26 cellular contexts compared by ENCODE assay signal in genomic region chr20:58685988-58686387, GRCh38. TPM values are rescaled to one million over a fixed set of nuclear protein-coding genes. Genes with fewer than 3 reads are reported as not detected.
DNase-seq lines count a peak whose midpoint lies in the region; ATAC-seq, FAIRE-seq and TF ChIP-seq lines count a peak whose summit lies in the region.
"Had no signal": no experiment of that assay in that cellular context is flagged by ENCODE, and none has a peak within 500 bp of the region (broad histone marks: within the 10 kb centered on the region; RNA-seq: fewer than 3 reads in every experiment).

No MANE protein-coding gene starts in this region.

- no peak for FAIRE-seq in HepG2 (lab: Jason Lieb, UNC)
- FAIRE-seq: A549, D721Med, GM12891, GM18507 had no signal

- POLR2A ChIA-PET in HepG2 (lab: Yijun Ruan, JAX): no interaction called here

- H4K8ac ChIP-seq in mesenchymal stem cell (ENCODE audit: low read length): no peak overlapping the region

- no peaks in the 10 kb centered on the region for H4K20me1 ChIP-seq in HepG2 (ENCODE audit: insufficient read depth, low read length)
- H4K20me1 ChIP-seq: BLaER1 treated with 17β-estradiol and CSF1 and Interleukin-3, amounts not matched to agents 10 nM and 100 nM had no signal

- no peak overlapping the region for H2BK120ac ChIP-seq in mesenchymal stem cell (ENCODE audit: low read depth, low read length)

- CTCF ChIA-PET in HepG2 (lab: Yijun Ruan, JAX; ENCODE audit: low intra/inter-chr PET ratio, low total read pairs): no interaction called here

- no TSS peak for BruUV-seq in HepG2 (replicated peaks; lab: Mats Ljungman, UMichigan)

- in situ Hi-C loops in HepG2 (cut with HindIII; ENCODE audit: extremely low pct_ligation_motif_present, low pct_unique_long_range_greater_than_20kb): no loop called here

- peaks cover 6% of the 10 kb centered on the region for H3K79me1 ChIP-seq in mesenchymal stem cell (replicated peaks; ENCODE audit: low read length, poor library complexity, severe bottlenecking)

- H2AK5ac ChIP-seq in mesenchymal stem cell (ENCODE audit: low read length, severe bottlenecking): peak overlapping the region; percentile 36

- TF ChIP-seq POLR2A in HepG2 (IDR thresholded peaks at IDR 0.05; ENCODE audit: insufficient read depth in 1 of 2, low read depth in 2 of 2, low read length in 2 of 2) (no peak), right lobe of liver (IDR thresholded peaks at IDR 0.05) (no peak)

- H3K27ac Mint-ChIP-seq in activated T-helper 17 cell treated with anti-CD3 and anti-CD28 coated beads, Interleukin-2, amount 50 U/mL, for 72 hours: peak overlapping the region; percentile 2
- H3K27ac Mint-ChIP-seq: CD4-positive, alpha-beta T cell had no signal

- H3K4me3 ChIP-seq in HepG2 (replicated peaks in 1 of 3; ENCODE audit: insufficient read depth in 1 of 3, low read depth in 2 of 3, low read length in 3 of 3) (no peak overlapping the region), right lobe of liver (no peak overlapping the region), mesenchymal stem cell (ENCODE audit: insufficient read depth in 1 of 2, low read depth in 1 of 2, low read length in 2 of 2) (no peak overlapping the region)
- H3K4me3 ChIP-seq: A549; BLaER1 treated with 17β-estradiol and CSF1 and Interleukin-3, amounts not matched to agents 10 nM and 100 nM had no signal

- H4K91ac ChIP-seq in mesenchymal stem cell (ENCODE audit: low read length): no peak overlapping the region

- H3K27me3 ChIP-seq in HepG2 (ENCODE audit: control insufficient read depth in 1 of 2, insufficient read depth in 2 of 2, low read length in 2 of 2) (no peaks in the 10 kb centered on the region; a peak in 1 of 5 replicates), right lobe of liver (no peaks in the 10 kb centered on the region), mesenchymal stem cell (ENCODE audit: control insufficient read depth in 1 of 2, insufficient read depth in 1 of 2, low read length in 2 of 2) (no peaks in the 10 kb centered on the region)
- H3K27me3 ChIP-seq: BE2C; BLaER1 treated with 17β-estradiol and CSF1 and Interleukin-3, amounts not matched to agents 10 nM and 100 nM had no signal

- H3K4me1 Mint-ChIP-seq in activated T-helper 17 cell treated with anti-CD3 and anti-CD28 coated beads, Interleukin-2, amount 50 U/mL, for 72 hours: peaks cover 5% of the 10 kb centered on the region

- H2BK12ac ChIP-seq in mesenchymal stem cell (ENCODE audit: low read length in 2 of 2): no peak overlapping the region

- H2BK15ac ChIP-seq in mesenchymal stem cell (ENCODE audit: low read depth, poor library complexity, severe bottlenecking): no peak overlapping the region

- TF ChIP-seq EP300 in HepG2 (IDR thresholded peaks at IDR 0.05; ENCODE audit: low read depth in 2 of 2, low read length in 2 of 2): no peak
- TF ChIP-seq EP300 in HepG2 (CRISPR knock-in tag; IDR thresholded peaks at IDR 0.05; ENCODE audit: borderline replicate concordance): no peak

- H3K4me3 Mint-ChIP-seq in activated T-helper 17 cell treated with anti-CD3 and anti-CD28 coated beads, Interleukin-2, amount 50 U/mL, for 72 hours: no peak overlapping the region
- H3K4me3 Mint-ChIP-seq: CD14-positive monocyte; CD4-positive, alpha-beta T cell had no signal

- H3K23ac ChIP-seq in mesenchymal stem cell (ENCODE audit: low read length in 2 of 2): no peak overlapping the region

- H3K36me3 ChIP-seq in HepG2 (replicated peaks in 1 of 2; ENCODE audit: control insufficient read depth in 1 of 2, insufficient read depth in 2 of 2, low read length in 2 of 2) (peaks cover 0 to 7% of the 10 kb centered on the region in 2 experiments; a peak in 4 of 5 replicates), right lobe of liver (no peaks in the 10 kb centered on the region), mesenchymal stem cell (ENCODE audit: control insufficient read depth in 1 of 2, insufficient read depth in 2 of 2, low read depth in 1 of 2, low read length in 2 of 2) (peaks cover 7 to 11% of the 10 kb centered on the region in 2 experiments)
- H3K36me3 ChIP-seq: BE2C had no signal

- no peak for TF ChIP-seq RAD21 in HepG2 (CRISPR knock-in tag; IDR thresholded peaks at IDR 0.05)

- TF ChIP-seq CTCF in HepG2 (CRISPR knock-in tag; IDR thresholded peaks at IDR 0.05) (no peak), right lobe of liver (IDR thresholded peaks at IDR 0.05) (no peak)

- no peaks in the 10 kb centered on the region for H3K27me3 Mint-ChIP-seq in activated T-helper 17 cell treated with anti-CD3 and anti-CD28 coated beads, Interleukin-2, amount 50 U/mL, for 72 hours
- H3K27me3 Mint-ChIP-seq: CD4-positive, alpha-beta T cell had no signal

- H3K14ac ChIP-seq in mesenchymal stem cell (ENCODE audit: low read length in 2 of 2): no peak overlapping the region

- no peaks in the 10 kb centered on the region for H3K79me2 ChIP-seq in HepG2 (ENCODE audit: insufficient read depth, low read length)

- H3K9ac ChIP-seq in HepG2 (ENCODE audit: insufficient read depth, low read depth, low read length): no peak overlapping the region
- H3K9ac ChIP-seq in mesenchymal stem cell (ENCODE audit: low read length): no peak overlapping the region
- H3K9ac ChIP-seq: BLaER1 treated with 17β-estradiol and CSF1 and Interleukin-3, amounts not matched to agents 10 nM and 100 nM had no signal

- H3K9me3 ChIP-seq in HepG2 (ENCODE audit: low read length) (no peaks in the 10 kb centered on the region), right lobe of liver (no peaks in the 10 kb centered on the region), mesenchymal stem cell (ENCODE audit: control insufficient read depth, low read length) (no peaks in the 10 kb centered on the region)
- H3K9me3 ChIP-seq: A549, BE2C had no signal

- peaks cover 27% of the 10 kb centered on the region for H3K36me3 Mint-ChIP-seq in activated T-helper 17 cell treated with anti-CD3 and anti-CD28 coated beads, Interleukin-2, amount 50 U/mL, for 72 hours (ENCODE audit: low read depth)

- no peak overlapping the region for H3K18ac ChIP-seq in mesenchymal stem cell (ENCODE audit: low read depth in 1 of 2, low read length in 2 of 2)

- intact Hi-C loops in HepG2 (cut with micrococcal nuclease; ENCODE audit: unreplicated experiment): no loop called here
- intact Hi-C loops in right lobe of liver (cut with DNase I): no loop called here

- H2AFZ ChIP-seq in HepG2 (ENCODE audit: low read length): no peak overlapping the region
- H2AFZ ChIP-seq in mesenchymal stem cell (ENCODE audit: low read depth, low read length): no peak overlapping the region

- ATAC-seq in HepG2 (peak; percentile 23; the same call in 2 of the 3 replicates), right lobe of liver (no peak), GM19035 (IDR thresholded peaks at IDR 0.05; ENCODE audit: unreplicated experiment) (no peak)
- no peak for ATAC-seq in activated T-helper 17 cell treated with anti-CD3 and anti-CD28 coated beads, Interleukin-2, amount 50 U/mL, for 72 hours (replicated peaks)
- ATAC-seq: A549 had no signal

- H3K9me3 Mint-ChIP-seq in activated T-helper 17 cell treated with anti-CD3 and anti-CD28 coated beads, Interleukin-2, amount 50 U/mL, for 72 hours: no peaks in the 10 kb centered on the region
- H3K9me3 Mint-ChIP-seq: CD4-positive, alpha-beta T cell had no signal

- DNase-seq in HepG2 (ENCODE audit: low spot score) (no peak), right lobe of liver (no peak), mesenchymal stem cell (no peak), GF-D8 (lab: John Stamatoyannopoulos, UW) (no peak), caudate nucleus (lab: John Stamatoyannopoulos, UW) (no peak)
- DNase-seq: 8988T; ACHN; AML-193; BE2C; CD4-positive, alpha-beta T cell; CD8-positive, alpha-beta memory T cell; DMS 273 treated with DMSO at 0.1 percent for 48 hours; DMS79; EL; GDM1; GOT3; H7; HCEC 1CT had no signal

- no peaks in the 10 kb centered on the region for H3K4me1 ChIP-seq in HepG2 (ENCODE audit: insufficient read depth, low read length)
- H3K4me1 ChIP-seq in right lobe of liver: no peaks in the 10 kb centered on the region
- H3K4me1 ChIP-seq in mesenchymal stem cell (ENCODE audit: control insufficient read depth, insufficient read depth, low read depth, low read length): peaks cover 9% of the 10 kb centered on the region
- H3K4me1 ChIP-seq: A549, BE2C had no signal

- no peak overlapping the region for H3K4ac ChIP-seq in mesenchymal stem cell (ENCODE audit: low read depth in 1 of 2, low read length in 2 of 2)

- no peak overlapping the region for H2BK5ac ChIP-seq in mesenchymal stem cell (ENCODE audit: low read depth, low read length, poor library complexity, severe bottlenecking)

- H3K27ac ChIP-seq in HepG2 (ENCODE audit: extremely low read length, insufficient read depth, low read length): no peak overlapping the region
- H3K27ac ChIP-seq in right lobe of liver: no peak overlapping the region
- no peak overlapping the region for H3K27ac ChIP-seq in mesenchymal stem cell (ENCODE audit: low read length, poor library complexity, severe bottlenecking)
- H3K27ac ChIP-seq in caudate nucleus (ENCODE audit: low read depth, low read length): no peak overlapping the region
- H3K27ac ChIP-seq: A549; BLaER1 treated with 17β-estradiol and CSF1 and Interleukin-3, amounts not matched to agents 10 nM and 100 nM had no signal

- H3K4me2 ChIP-seq in HepG2 (ENCODE audit: low read depth, low read length) (no peak overlapping the region), mesenchymal stem cell (ENCODE audit: low read length, poor library complexity, severe bottlenecking) (no peak overlapping the region)
- H3K4me2 ChIP-seq: A549; BLaER1 treated with 17β-estradiol and CSF1 and Interleukin-3, amounts not matched to agents 10 nM and 100 nM had no signal

- WGBS in HepG2 (ENCODE audit: low lambda C conversion rate): 94% methylated on average over 5 of the region's 5 CpGs
- 85% methylated on average over 5 of the region's 5 CpGs for WGBS in right lobe of liver (ENCODE audit: insufficient coverage, low coverage, low lambda C conversion rate, missing lambda C conversion rate)
- WGBS in mesenchymal stem cell: 95% methylated on average over 5 of the region's 5 CpGs

RNA-seq across cellular contexts. Expression of gene NPEPL1, which starts 6.6 kb away (rescaled TPM):
- total RNA-seq in HepG2 (2016; rRNA removed; fragmentation: Illumina TruSeq; extraction: Trizol) (0.60 and 4.1 TPM in 2 replicates), right lobe of liver (10 to 100 TPM in 5 of 6 experiments, 1 to 10 TPM in 1; 7.7 to 13.9 (median 10.1) TPM)
- 3.0 and 3.1 TPM in 2 replicates for total RNA-seq in HepG2 (2016; cell fraction: cytosol; rRNA removed; fragmentation: Illumina TruSeq; extraction: Trizol; ENCODE audit: low read depth)
- total RNA-seq in HepG2 (2016; cell fraction: insoluble cytoplasmic fraction; rRNA removed; fragmentation: Illumina TruSeq; extraction: Trizol): 0.30 and 4.3 TPM in 2 replicates
- 0.96 and 1.0 TPM in 2 replicates for total RNA-seq in HepG2 (2016; cell fraction: membrane; rRNA removed; fragmentation: Illumina TruSeq; extraction: Trizol)
- total RNA-seq in HepG2 (2016; cell fraction: nucleus; rRNA removed; fragmentation: Illumina TruSeq; extraction: Trizol): 8.0 and 8.6 TPM in 2 replicates
- 7.5 and 9.9 TPM in 2 replicates for polyA plus RNA-seq in HepG2 (2011; rRNA removed)
- 1.3 and 1.9 TPM in 2 replicates for polyA plus RNA-seq in HepG2 (2011; cell fraction: cytosol; rRNA removed)
- 184 and 219 TPM in 2 replicates for polyA plus RNA-seq in HepG2 (2011; cell fraction: nucleus; rRNA removed)
- polyA plus RNA-seq in HepG2 (2012): 16.9 and 23.0 TPM in 2 replicates
- 0.41 and 0.51 TPM in 2 replicates for polyA plus RNA-seq in HepG2 (2016; cell fraction: cytosol; fragmentation: Illumina TruSeq; extraction: Trizol; ENCODE audit: low read depth)
- 0.69 and 1.4 TPM in 2 replicates for polyA plus RNA-seq in HepG2 (2016; cell fraction: insoluble cytoplasmic fraction; fragmentation: Illumina TruSeq; extraction: Trizol; ENCODE audit: low read depth)
- polyA plus RNA-seq in HepG2 (2016; cell fraction: membrane; fragmentation: Illumina TruSeq; extraction: Trizol; ENCODE audit: low read depth): 0.55 and 0.71 TPM in 2 replicates
- polyA plus RNA-seq in HepG2 (2016; cell fraction: nucleus; fragmentation: Illumina TruSeq; extraction: Trizol; ENCODE audit: insufficient read depth, low read depth): 49.5 and 52.8 TPM in 2 replicates
- 8.5 and 18.0 TPM in 2 replicates for polyA minus RNA-seq in HepG2 (2011; rRNA and poly(A)+ RNA removed; ENCODE audit: low replicate concordance)
- polyA minus RNA-seq in HepG2 (2011; cell fraction: cytosol; rRNA and poly(A)+ RNA removed): 0.49 and 0.88 TPM in 2 replicates
- polyA minus RNA-seq in HepG2 (2011; cell fraction: nucleus; rRNA and poly(A)+ RNA removed): 24.2 and 30.1 TPM in 2 replicates
- 10 to 100 TPM; 19.1 to 23.0 TPM for total RNA-seq in activated T-helper 17 cell treated with anti-CD3 and anti-CD28 coated beads, Interleukin-2, amount 50 U/mL, for 72 hours
- polyA plus RNA-seq in mesenchymal stem cell (2013, experiment 1 of 2): 27.4 TPM
- 25.0 TPM for polyA plus RNA-seq in mesenchymal stem cell (2013, experiment 2 of 2)

RNA-seq across cellular contexts. Expression of gene STX16, which starts 34.9 kb away (rescaled TPM):
- 28.0 and 40.5 TPM in 2 replicates for total RNA-seq in HepG2 (2016; rRNA removed; fragmentation: Illumina TruSeq; extraction: Trizol)
- total RNA-seq in HepG2 (2016; cell fraction: cytosol; rRNA removed; fragmentation: Illumina TruSeq; extraction: Trizol; ENCODE audit: low read depth): 42.2 and 47.4 TPM in 2 replicates
- 26.0 and 32.7 TPM in 2 replicates for total RNA-seq in HepG2 (2016; cell fraction: insoluble cytoplasmic fraction; rRNA removed; fragmentation: Illumina TruSeq; extraction: Trizol)
- 41.8 and 44.6 TPM in 2 replicates for total RNA-seq in HepG2 (2016; cell fraction: membrane; rRNA removed; fragmentation: Illumina TruSeq; extraction: Trizol)
- 52.2 and 59.0 TPM in 2 replicates for total RNA-seq in HepG2 (2016; cell fraction: nucleus; rRNA removed; fragmentation: Illumina TruSeq; extraction: Trizol)
- polyA plus RNA-seq in HepG2 (2011; rRNA removed): 72.7 and 79.2 TPM in 2 replicates
- polyA plus RNA-seq in HepG2 (2011; cell fraction: cytosol; rRNA removed): 37.3 and 55.0 TPM in 2 replicates
- 168 and 204 TPM in 2 replicates for polyA plus RNA-seq in HepG2 (2011; cell fraction: nucleus; rRNA removed)
- polyA plus RNA-seq in HepG2 (2012): 88.7 and 102 TPM in 2 replicates
- polyA plus RNA-seq in HepG2 (2016; cell fraction: cytosol; fragmentation: Illumina TruSeq; extraction: Trizol; ENCODE audit: low read depth): 6.6 and 6.7 TPM in 2 replicates
- 48.8 and 56.0 TPM in 2 replicates for polyA plus RNA-seq in HepG2 (2016; cell fraction: insoluble cytoplasmic fraction; fragmentation: Illumina TruSeq; extraction: Trizol; ENCODE audit: low read depth)
- polyA plus RNA-seq in HepG2 (2016; cell fraction: membrane; fragmentation: Illumina TruSeq; extraction: Trizol; ENCODE audit: low read depth): 27.8 and 29.3 TPM in 2 replicates
- polyA plus RNA-seq in HepG2 (2016; cell fraction: nucleus; fragmentation: Illumina TruSeq; extraction: Trizol; ENCODE audit: insufficient read depth, low read depth): 245 and 266 TPM in 2 replicates
- 15.4 and 22.9 TPM in 2 replicates for polyA minus RNA-seq in HepG2 (2011; rRNA and poly(A)+ RNA removed; ENCODE audit: low replicate concordance)
- polyA minus RNA-seq in HepG2 (2011; cell fraction: cytosol; rRNA and poly(A)+ RNA removed): 18.4 and 26.0 TPM in 2 replicates
- 99.9 and 121 TPM in 2 replicates for polyA minus RNA-seq in HepG2 (2011; cell fraction: nucleus; rRNA and poly(A)+ RNA removed)
- 10 to 100 TPM; 18.1 to 25.3 (median 22.2) TPM for total RNA-seq in right lobe of liver
- total RNA-seq in activated T-helper 17 cell treated with anti-CD3 and anti-CD28 coated beads, Interleukin-2, amount 50 U/mL, for 72 hours: 100 to 1,000 TPM in 1 of 2 donors, 10 to 100 TPM in 1; 95.3 to 130 TPM
- polyA plus RNA-seq in mesenchymal stem cell (2013, experiment 1 of 2): 42.4 TPM
- 40.7 TPM for polyA plus RNA-seq in mesenchymal stem cell (2013, experiment 2 of 2)
